20 cellular contexts compared by ENCODE assay signal in genomic region chr2:226690471-226691024, GRCh38.
DNase-seq lines count a peak whose midpoint lies in the region; ATAC-seq and TF ChIP-seq lines count a peak whose summit lies in the region.
"Had no signal": no experiment of that assay in that cellular context is flagged by ENCODE, and none has a peak within 500 bp of the region (broad histone marks: within the 10 kb centered on the region; RNA-seq: fewer than 3 reads in every experiment).

No MANE protein-coding gene starts in this region.

- TF ChIP-seq EP300 in esophagus muscularis mucosa (IDR thresholded peaks at IDR 0.05): no peak

- no peaks in the 10 kb centered on the region for H3K9me2 ChIP-seq in hepatocyte (replicated peaks; ENCODE audit: insufficient read depth)

- H3K18ac ChIP-seq in IMR-90 (ENCODE audit: low read depth, low read length): no peak overlapping the region; the same call in 1 of the 2 replicates

- H3K79me2 ChIP-seq in hepatocyte: no peaks in the 10 kb centered on the region

- no peak overlapping the region for H3K23ac ChIP-seq in IMR-90 (ENCODE audit: low read depth, low read length)

- no peaks in the 10 kb centered on the region for H3K9me1 ChIP-seq in IMR-90 (ENCODE audit: insufficient read depth, low read length)

- no peaks in the 10 kb centered on the region for H3K27me3 ChIP-seq in IMR-90 (ENCODE audit: control insufficient read depth, insufficient read depth, low read length)
- no peaks in the 10 kb centered on the region for H3K27me3 ChIP-seq in hepatocyte
- no peaks in the 10 kb centered on the region for H3K27me3 ChIP-seq in gastrocnemius medialis
- H3K27me3 ChIP-seq in foreskin keratinocyte: no peaks in the 10 kb centered on the region
- H3K27me3 ChIP-seq in esophagus muscularis mucosa: no peaks in the 10 kb centered on the region
- H3K27me3 ChIP-seq: brain microvascular endothelial cell had no signal

- H3K56ac ChIP-seq in IMR-90 (ENCODE audit: extremely low read depth, insufficient read depth, low read length): no peak overlapping the region

- H3K4me3 ChIP-seq in IMR-90 (ENCODE audit: insufficient read depth, low read depth, low read length) (no peak overlapping the region), astrocyte of the spinal cord (ENCODE audit: low read depth, low read length) (no peak overlapping the region), hepatocyte (no peak overlapping the region), gastrocnemius medialis (peak overlapping the region; percentile 18 to 34 (median 24)), esophagus muscularis mucosa (no peak overlapping the region)
- H3K4me3 ChIP-seq: mucosa of descending colon, skin epidermis had no signal

- no peak for TF ChIP-seq RAD21 in IMR-90 (IDR thresholded peaks at IDR 0.05; ENCODE audit: low read length)

- H4K8ac ChIP-seq in IMR-90 (ENCODE audit: low read depth in 2 of 2, low read length in 2 of 2): 0 out of 4 replicates have a peak overlapping the region, but pooled peaks of 1 of the 2 experiments have one; percentile 22

- peak; percentile 31 for DNase-seq in IMR-90
- DNase-seq in astrocyte of the spinal cord (ENCODE audit: low read depth, low spot score): peak; percentile 26
- DNase-seq in hepatocyte (ENCODE audit: low spot score): no peak
- DNase-seq in gastrocnemius medialis: no peak
- no peak for DNase-seq in NK-92 (lab: John Stamatoyannopoulos, UW; ENCODE audit: unreplicated experiment)
- DNase-seq in iPS-NIHi11 (ENCODE audit: low spot score): no peak
- DNase-seq in foreskin keratinocyte: no peak
- DNase-seq in esophagus muscularis mucosa (ENCODE audit: extremely low spot score): no peak
- DNase-seq: activated CD8-positive, alpha-beta memory T cell treated with anti-CD3 and anti-CD28 coated beads, Interleukin-2, amount 50 U/mL, for 48 hours; brain microvascular endothelial cell; COR-L47; erythroblast; kidney; mucosa of descending colon; NCI-H187; NCI-H524; occipital lobe; stimulated activated CD4-positive, alpha-beta T cell treated with anti-CD3 and anti-CD28 coated beads, Interleukin-4, amount 100 ng/mL, for 4 hours; stimulated activated CD8-positive, alpha-beta memory T cell treated with anti-CD3 and anti-CD28 coated beads, Interleukin-4, amount 100 ng/mL, for 48 hours had no signal

- H3K9ac ChIP-seq in IMR-90 (ENCODE audit: low read depth, low read length): no peak overlapping the region

- CTCF ChIA-PET in IMR-90 (lab: Yijun Ruan, JAX): interaction anchor here (0.8 kb wide), 1 partner anchor 35 kb away, joined by 8 read pairs; no protein-coding TSS in a partner anchor

- peak overlapping the region; percentile 71 for H3K4me2 ChIP-seq in IMR-90 (ENCODE audit: low read depth, low read length)
- peak overlapping the region; percentile 40 for H3K4me2 ChIP-seq in hepatocyte

- POLR2A ChIA-PET in IMR-90 (lab: Charles Lee; ENCODE audit: unreplicated experiment): interaction anchor here (0.6 to 1.0 kb wide), 2 partner anchors 10 to 16 kb away, joined by 3 to 4 read pairs; no protein-coding TSS in a partner anchor

- H2AFZ ChIP-seq in IMR-90 (replicated peaks; ENCODE audit: low read length, poor library complexity) (no peak overlapping the region), hepatocyte (no peak overlapping the region)

- H3K36me3 ChIP-seq in IMR-90 (ENCODE audit: control insufficient read depth, insufficient read depth, low read length): no peaks in the 10 kb centered on the region
- H3K36me3 ChIP-seq in hepatocyte (replicated peaks; ENCODE audit: insufficient read depth, low read depth): no peaks in the 10 kb centered on the region
- no peaks in the 10 kb centered on the region for H3K36me3 ChIP-seq in gastrocnemius medialis
- no peaks in the 10 kb centered on the region for H3K36me3 ChIP-seq in esophagus muscularis mucosa
- H3K36me3 ChIP-seq: brain microvascular endothelial cell had no signal

- H3K4me1 ChIP-seq in IMR-90 (ENCODE audit: control insufficient read depth, insufficient read depth, low read length) (peaks cover 6% of the 10 kb centered on the region), hepatocyte (ENCODE audit: insufficient read depth) (peaks cover 9% of the 10 kb centered on the region), gastrocnemius medialis (peaks cover 41% of the 10 kb centered on the region in 2 donors), foreskin keratinocyte (peaks cover 6% of the 10 kb centered on the region), esophagus muscularis mucosa (peaks cover 23 to 30% (median 28%) of the 10 kb centered on the region in 4 donors)

- WGBS in IMR-90 (ENCODE audit: extremely low coverage in 2 of 2, insufficient read length in 1 of 2), 2 experiments: no CpG with 5 or more reads among the region's 4 CpGs
- WGBS in hepatocyte (ENCODE audit: low lambda C conversion rate, missing lambda C conversion rate): 59% methylated on average over 4 of the region's 4 CpGs
- 49% methylated on average over 4 of the region's 4 CpGs for WGBS in esophagus muscularis mucosa

- no peak overlapping the region for H3K14ac ChIP-seq in IMR-90 (replicated peaks; ENCODE audit: low read depth, low read length)

- BruUV-seq in IMR-90 (replicated peaks; lab: Mats Ljungman, UMichigan): no TSS peak

- peak overlapping the region; percentile 38; the same call in 1 of the 2 replicates for H2BK20ac ChIP-seq in IMR-90 (ENCODE audit: low read depth, low read length)

- TF ChIP-seq CTCF in IMR-90 (conservative IDR thresholded peaks at IDR 0.05; ENCODE audit: low read depth, low read length) (no peak), astrocyte of the spinal cord (IDR thresholded peaks at IDR 0.05; ENCODE audit: low read depth, low read length) (no peak), hepatocyte (IDR thresholded peaks at IDR 0.05; ENCODE audit: poor library complexity) (no peak), gastrocnemius medialis (IDR thresholded peaks at IDR 0.05 in 4 of 5, conservative IDR thresholded peaks at IDR 0.05 in 1 of 5) (no peak), foreskin keratinocyte (conservative IDR thresholded peaks at IDR 0.05) (no peak), esophagus muscularis mucosa (IDR thresholded peaks at IDR 0.05) (no peak)

- intact Hi-C loops in IMR-90 (cut with micrococcal nuclease) (no loop called here), gastrocnemius medialis (cut with DNase I; ENCODE audit: low total_unique reads) (no loop called here), esophagus muscularis mucosa (cut with DNase I) (no loop called here)

- no peak overlapping the region for H2AK9ac ChIP-seq in IMR-90 (replicated peaks; ENCODE audit: low read depth, low read length, poor library complexity)

- no peak overlapping the region for H4K91ac ChIP-seq in IMR-90 (ENCODE audit: insufficient read depth, low read depth, low read length)

- H3K79me1 ChIP-seq in IMR-90 (ENCODE audit: low read depth in 1 of 2, low read length in 2 of 2): no peaks in the 10 kb centered on the region

- H2AK5ac ChIP-seq in IMR-90 (ENCODE audit: low read depth, low read length): no peak overlapping the region

- H4K5ac ChIP-seq in IMR-90 (ENCODE audit: low read depth, low read length): no peak overlapping the region

- no peak; the same call in 1 of the 2 replicates for ATAC-seq in IMR-90 (ENCODE audit: low read depth)
- ATAC-seq in gastrocnemius medialis: peak; percentile 76 to 85
- no peak for ATAC-seq in foreskin keratinocyte
- ATAC-seq: mucosa of descending colon had no signal

- TF ChIP-seq POLR2A in IMR-90 (IDR thresholded peaks at IDR 0.05; ENCODE audit: low read depth, low read length) (no peak), gastrocnemius medialis (IDR thresholded peaks at IDR 0.05) (no peak), esophagus muscularis mucosa (IDR thresholded peaks at IDR 0.05; ENCODE audit: low read depth) (no peak)

- dilution Hi-C loops in IMR-90 (cut with HindIII; ENCODE audit: low sequenced_read_pairs, unreplicated experiment): no loop called here

- H2BK120ac ChIP-seq in IMR-90 (ENCODE audit: low read depth, low read length): no peak overlapping the region; the same call in 1 of the 2 replicates

- H3K9me3 ChIP-seq in IMR-90 (ENCODE audit: control insufficient read depth, insufficient read depth, low read length) (no peaks in the 10 kb centered on the region), hepatocyte (ENCODE audit: low read depth) (no peaks in the 10 kb centered on the region), gastrocnemius medialis (no peaks in the 10 kb centered on the region), esophagus muscularis mucosa (no peaks in the 10 kb centered on the region)
- H3K9me3 ChIP-seq: mucosa of descending colon had no signal

- H4K20me1 ChIP-seq in IMR-90 (ENCODE audit: insufficient read depth, low read length) (no peaks in the 10 kb centered on the region), hepatocyte (ENCODE audit: insufficient read depth, poor library complexity, severe bottlenecking) (no peaks in the 10 kb centered on the region)

- in situ Hi-C loops in IMR-90 (cut with MboI; ENCODE audit: low sequenced_read_pairs) (no loop called here), astrocyte of the spinal cord (cut with HindIII; ENCODE audit: low sequenced_read_pairs) (no loop called here), gastrocnemius medialis (cut with MboI; ENCODE audit: low sequenced_read_pairs in 4 of 4) (no loop called here)

- H3K27ac ChIP-seq in IMR-90 (ENCODE audit: insufficient read depth, low read length): no peak overlapping the region
- H3K27ac ChIP-seq in hepatocyte: no peak overlapping the region
- H3K27ac ChIP-seq in gastrocnemius medialis: peak overlapping the region; percentile 68 to 84 (median 82)
- no peak overlapping the region for H3K27ac ChIP-seq in foreskin keratinocyte
- H3K27ac ChIP-seq in esophagus muscularis mucosa (replicated peaks in 1 of 4): no peak overlapping the region
- H3K27ac ChIP-seq: brain microvascular endothelial cell, skin epidermis had no signal

- no peak overlapping the region for H2BK5ac ChIP-seq in IMR-90 (ENCODE audit: low read depth, low read length, poor library complexity, severe bottlenecking)

- 0 out of 2 replicates have a peak overlapping the region, but pooled peaks have one; percentile 49 for H3K4ac ChIP-seq in IMR-90 (ENCODE audit: low read depth, low read length)

- H2BK15ac ChIP-seq in IMR-90 (ENCODE audit: low read depth, low read length): no peak overlapping the region

TF ChIP-seq in IMR-90, 13 proteins besides CTCF, POLR2A, EP300 and RAD21:
- peak; percentile 1; the same call in 1 of the 2 replicates for TF ChIP-seq CEBPB (IDR thresholded peaks at IDR 0.05; ENCODE audit: low read depth, low read length)
- no peak for TF ChIP-seq RFX5 (IDR thresholded peaks at IDR 0.05; ENCODE audit: low read depth, low read length)
- TF ChIP-seq SMC3 (IDR thresholded peaks at IDR 0.05; ENCODE audit: low read depth, low read length): no peak

Comparison
In these comparisons a context has a peak if more than half of its experiments do, and no peak if none do; other contexts are left out.
1. ATAC-seq: peak in gastrocnemius medialis (2 of 2); none in IMR-90 (single experiment) and foreskin keratinocyte (single experiment).
2. DNase-seq: peak in IMR-90 (single experiment) and astrocyte of the spinal cord (single experiment); none in hepatocyte (single experiment), gastrocnemius medialis (0 of 2), NK-92 (single experiment), iPS-NIHi11 (single experiment), foreskin keratinocyte (0 of 2) and esophagus muscularis mucosa (single experiment).
3. H3K27ac ChIP-seq: peak in gastrocnemius medialis (4 of 4); none in IMR-90 (single experiment), hepatocyte (single experiment), foreskin keratinocyte (single experiment) and esophagus muscularis mucosa (0 of 4).
4. H3K4me3 ChIP-seq: peak in gastrocnemius medialis (4 of 4); none in IMR-90 (single experiment), astrocyte of the spinal cord (single experiment), hepatocyte (single experiment) and esophagus muscularis mucosa (0 of 4).